In the genomic region with DNA sequence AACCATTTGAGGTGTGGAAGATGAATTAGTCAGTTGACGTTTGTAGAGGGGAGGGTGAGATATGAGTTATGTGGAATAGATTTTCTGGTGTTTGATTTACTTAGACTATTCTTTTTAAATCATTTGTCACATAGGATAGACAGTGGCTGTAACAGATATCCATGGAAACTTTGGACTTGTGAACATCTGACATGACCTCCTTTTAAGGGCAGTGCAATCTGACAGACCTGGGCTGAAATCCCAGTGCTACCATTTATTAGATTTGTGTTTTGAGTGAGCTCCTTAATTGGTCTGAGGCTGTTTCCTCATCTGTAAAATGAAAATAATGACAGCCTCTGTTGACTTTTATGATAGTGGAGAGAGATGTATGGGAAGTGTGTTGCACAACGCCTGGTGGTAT, we compare ENCODE assay signal across 23 cellular contexts.
"Had no signal": no experiment of that assay in that cellular context is flagged by ENCODE, and none has a peak within 500 bp of the region (broad histone marks: within the 10 kb centered on the region; RNA-seq: fewer than 3 reads in every experiment).

No MANE protein-coding gene starts in this region.

- H3K4me3 ChIP-seq: gastroesophageal sphincter, heart left ventricle, lower lobe of right lung, neural progenitor cell, spleen, upper lobe of right lung had no signal

- DNase-seq: activated CD4-positive, alpha-beta memory T cell treated with anti-CD3 and anti-CD28 coated beads for 36 hours; activated CD4-positive, alpha-beta T cell treated with anti-CD3 and anti-CD28 coated beads for 48 hours; activated naive CD4-positive, alpha-beta T cell treated with Interleukin-2 at 50 U/mL for 16 hours; activated naive CD8-positive, alpha-beta T cell treated with anti-CD3 and anti-CD28 coated beads, Interleukin-2, amount 10 ng/mL, durations not matched to agents 7 days and 5 days; activated T-cell treated with anti-CD3 and anti-CD28 coated beads, Interleukin-2, amount 50 U/mL, for 48 hours; amniotic stem cell; cerebellar nuclear complex; cortex of kidney; heart left ventricle; islet precursor cell; left cardiac atrium; lower lobe of right lung; mesendoderm; naive thymus-derived CD8-positive, alpha-beta T cell; retina; spleen; stimulated activated CD4-positive, alpha-beta T cell treated with anti-CD3 and anti-CD28 coated beads, Interleukin-4, amount 100 ng/mL, for 24 hours; stimulated activated naive CD4-positive, alpha-beta T cell treated with Interleukin-2 at 50 U/mL for 16 hours; T-helper 17 cell; upper lobe of right lung had no signal

- H3K36me3 ChIP-seq: gastroesophageal sphincter, heart left ventricle, lower lobe of right lung, neural progenitor cell, spleen, upper lobe of right lung had no signal

- ATAC-seq: gastroesophageal sphincter; heart left ventricle; left cardiac atrium; lower lobe of right lung; naive thymus-derived CD8-positive, alpha-beta T cell; T-helper 17 cell; upper lobe of right lung had no signal

- H3K27me3 ChIP-seq: gastroesophageal sphincter, heart left ventricle, neural progenitor cell, upper lobe of right lung had no signal

- H3K9me3 ChIP-seq: gastroesophageal sphincter, heart left ventricle, lower lobe of right lung, spleen, upper lobe of right lung had no signal

- H3K27ac ChIP-seq: epithelial cell of prostate, gastroesophageal sphincter, heart left ventricle, lower lobe of right lung, neural progenitor cell, spleen, upper lobe of right lung had no signal
